30 cellular contexts compared by ENCODE assay signal in genomic region chr1:199357591-199357990, GRCh38.
"Had no signal": no experiment of that assay in that cellular context is flagged by ENCODE, and none has a peak within 500 bp of the region (broad histone marks: within the 10 kb centered on the region; RNA-seq: fewer than 3 reads in every experiment).

No MANE protein-coding gene starts in this region.

- H3K27me3 Mint-ChIP-seq: stimulated activated memory B cell treated with anti-CD40 and anti-IgM and Interleukin-4, amounts not matched to agents 10 μg/mL and 1 μg/mL and 100 μg/mL, for 72 hours had no signal

- H3K4me1 Mint-ChIP-seq: naive thymus-derived CD4-positive, alpha-beta T cell; neural crest cell; stimulated activated memory B cell treated with anti-CD40 and anti-IgM and Interleukin-4, amounts not matched to agents 10 μg/mL and 1 μg/mL and 100 μg/mL, for 72 hours had no signal

- ATAC-seq: heart left ventricle; mucosa of descending colon; naive thymus-derived CD4-positive, alpha-beta T cell; natural killer cell treated with Interleukin-12 subunit alpha and Interleukin-12 subunit beta and Interleukin-15 and Interleukin-18, amount 100 ng/mL, for 72 hours; pancreas; right cardiac atrium; stimulated activated memory B cell treated with anti-CD40 and anti-IgM and Interleukin-4, amounts not matched to agents 10 μg/mL and 1 μg/mL and 100 μg/mL, for 72 hours; stimulated activated naive CD8-positive, alpha-beta T cell treated with anti-CD3 and anti-CD28 coated beads, Interleukin-15, Interleukin-2, amounts not matched to agents 100 U/mL and 50 U/mL, for 24 hours; upper lobe of right lung had no signal

- H3K4me3 Mint-ChIP-seq: naive thymus-derived CD4-positive, alpha-beta T cell; natural killer cell treated with Interleukin-12 subunit alpha and Interleukin-12 subunit beta and Interleukin-15 and Interleukin-18, amount 100 ng/mL, for 72 hours; neural crest cell; stimulated activated memory B cell treated with anti-CD40 and anti-IgM and Interleukin-4, amounts not matched to agents 10 μg/mL and 1 μg/mL and 100 μg/mL, for 72 hours had no signal

- H3K4me3 ChIP-seq: heart left ventricle, left ventricle myocardium inferior, lung, mucosa of descending colon, pancreas, prostate gland, sigmoid colon, suprapubic skin, thoracic aorta, tibial artery, upper lobe of right lung had no signal

- H3K9me3 Mint-ChIP-seq: neural crest cell had no signal

- H3K36me3 Mint-ChIP-seq: naive thymus-derived CD4-positive, alpha-beta T cell; natural killer cell treated with Interleukin-12 subunit alpha and Interleukin-12 subunit beta and Interleukin-15 and Interleukin-18, amount 100 ng/mL, for 72 hours had no signal

- H3K36me3 ChIP-seq: heart left ventricle, left ventricle myocardium inferior, pancreas, prostate gland, sigmoid colon, suprapubic skin, thoracic aorta, tibial artery, upper lobe of right lung had no signal

- DNase-seq: heart left ventricle; islet precursor cell; left ventricle myocardium inferior; mesendoderm; midbrain; mucosa of descending colon; naive thymus-derived CD4-positive, alpha-beta T cell; nucleus accumbens; pancreas; posterior cingulate gyrus; retina; right cardiac atrium; sigmoid colon; small intestine; stimulated activated CD4-positive, alpha-beta T cell treated with anti-CD3 and anti-CD28 coated beads, Interleukin-1b, Interleukin-23, amount 100 ng/mL, for 48 hours; stimulated activated CD4-positive, alpha-beta T cell treated with anti-CD3 and anti-CD28 coated beads, Interleukin-2, amount 100 ng/mL, for 48 hours; stimulated activated CD4-positive, alpha-beta T cell treated with anti-CD3 and anti-CD28 coated beads, Interleukin-4, amount 100 ng/mL, for 4 hours; stimulated activated CD8-positive, alpha-beta memory T cell treated with anti-CD3 and anti-CD28 coated beads, Interleukin-4, amount 100 ng/mL, for 48 hours; stimulated activated naive CD8-positive, alpha-beta T cell treated with anti-CD3 and anti-CD28 coated beads, Interleukin-15, Interleukin-2, amounts not matched to agents 100 U/mL and 50 U/mL, for 24 hours; tibial artery; trophoblast cell; upper lobe of right lung had no signal

- H3K4me1 ChIP-seq: heart left ventricle, left ventricle myocardium inferior, pancreas, prostate gland, sigmoid colon, suprapubic skin, upper lobe of right lung had no signal

- H3K9me3 ChIP-seq: heart left ventricle, mucosa of descending colon, pancreas, prostate gland, sigmoid colon, suprapubic skin, thoracic aorta, tibial artery, upper lobe of right lung had no signal

- H3K27ac ChIP-seq: heart left ventricle, left ventricle myocardium inferior, pancreas, prostate gland, sigmoid colon, suprapubic skin, thoracic aorta, tibial artery, upper lobe of right lung had no signal

- H3K27me3 ChIP-seq: heart left ventricle, pancreas, sigmoid colon, suprapubic skin, tibial artery, upper lobe of right lung had no signal

- FAIRE-seq: pancreas, small intestine, urothelium cell line had no signal

- H3K27ac Mint-ChIP-seq: naive thymus-derived CD4-positive, alpha-beta T cell; natural killer cell treated with Interleukin-12 subunit alpha and Interleukin-12 subunit beta and Interleukin-15 and Interleukin-18, amount 100 ng/mL, for 72 hours; stimulated activated memory B cell treated with anti-CD40 and anti-IgM and Interleukin-4, amounts not matched to agents 10 μg/mL and 1 μg/mL and 100 μg/mL, for 72 hours had no signal
